Comparison of ENCODE assay signal across 1 cellular context in the genomic region with DNA sequence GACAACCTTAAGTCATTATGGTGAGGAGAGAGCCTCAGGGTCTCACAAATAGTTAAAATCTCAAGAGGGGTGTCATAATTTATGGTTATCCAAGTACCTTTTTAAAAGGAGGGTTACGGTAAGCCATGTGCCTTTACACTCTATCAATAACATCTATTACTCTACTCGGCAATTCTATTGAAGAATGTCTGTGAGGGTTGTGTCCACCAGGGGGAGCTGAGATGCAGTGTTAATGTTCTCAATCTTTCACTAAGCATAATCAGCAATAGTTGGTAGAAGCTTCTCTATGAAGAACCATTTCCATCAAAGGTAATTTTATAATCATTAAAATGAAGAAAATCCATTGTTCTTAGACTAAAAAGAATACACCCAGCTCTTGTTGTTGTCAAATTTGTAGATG.
TF ChIP-seq lines count a peak whose summit lies in the region.

No MANE protein-coding gene starts in this region.

TF ChIP-seq in WTC11, 78 proteins besides CTCF, POLR2A, EP300 and RAD21 (continued from another document):
- TF ChIP-seq, protein P1, sequence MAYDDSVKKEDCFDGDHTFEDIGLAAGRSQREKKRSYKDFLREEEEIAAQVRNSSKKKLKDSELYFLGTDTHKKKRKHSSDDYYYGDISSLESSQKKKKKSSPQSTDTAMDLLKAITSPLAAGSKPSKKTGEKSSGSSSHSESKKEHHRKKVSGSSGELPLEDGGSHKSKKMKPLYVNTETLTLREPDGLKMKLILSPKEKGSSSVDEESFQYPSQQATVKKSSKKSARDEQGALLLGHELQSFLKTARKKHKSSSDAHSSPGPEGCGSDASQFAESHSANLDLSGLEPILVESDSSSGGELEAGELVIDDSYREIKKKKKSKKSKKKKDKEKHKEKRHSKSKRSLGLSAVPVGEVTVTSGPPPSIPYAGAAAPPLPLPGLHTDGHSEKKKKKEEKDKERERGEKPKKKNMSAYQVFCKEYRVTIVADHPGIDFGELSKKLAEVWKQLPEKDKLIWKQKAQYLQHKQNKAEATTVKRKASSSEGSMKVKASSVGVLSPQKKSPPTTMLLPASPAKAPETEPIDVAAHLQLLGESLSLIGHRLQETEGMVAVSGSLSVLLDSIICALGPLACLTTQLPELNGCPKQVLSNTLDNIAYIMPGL (CRISPR knock-in tag; IDR thresholded peaks at IDR 0.05): no peak
- no peak for TF ChIP-seq ELF4 (CRISPR knock-in tag; IDR thresholded peaks at IDR 0.05; ENCODE audit: low read depth)
- TF ChIP-seq ZBTB21 (CRISPR knock-in tag; IDR thresholded peaks at IDR 0.05; ENCODE audit: borderline replicate concordance): no peak
